Comparison of ENCODE assay signal across 8 cellular contexts in the genomic region with DNA sequence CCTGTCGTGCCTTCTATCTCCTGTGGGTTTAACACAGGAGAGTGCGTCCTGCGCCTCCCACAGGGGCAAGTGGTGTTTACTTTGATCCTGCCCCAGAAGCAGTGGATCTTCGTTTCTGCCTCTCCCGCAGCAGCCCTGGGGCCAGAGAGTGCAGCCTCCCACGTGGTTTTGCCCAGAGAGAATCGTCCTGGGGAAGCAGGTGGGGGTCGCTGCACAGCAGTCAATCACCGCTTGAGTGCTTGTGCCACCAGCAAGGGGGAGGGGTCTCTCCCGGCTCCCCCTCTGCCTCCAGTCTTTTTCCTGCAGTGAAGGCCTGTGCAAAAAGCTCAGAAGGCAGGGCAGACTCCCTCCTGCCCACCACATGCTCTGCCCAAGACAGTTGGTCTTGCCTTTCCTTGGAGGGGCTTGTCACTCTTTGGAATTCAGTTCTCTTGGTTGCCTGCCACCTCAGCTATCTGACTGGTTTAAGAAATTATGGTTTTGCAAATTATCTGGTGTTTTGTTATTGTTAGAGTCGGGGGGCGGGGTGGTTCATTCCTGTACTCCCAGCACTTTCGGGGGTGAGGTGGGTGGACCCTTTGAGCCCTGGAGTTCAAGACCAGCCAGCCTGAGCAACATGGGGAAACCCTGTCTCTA. TPM values are rescaled to one million over a fixed set of nuclear protein-coding genes. Genes with fewer than 3 reads are reported as not detected.
A peak's percentile ranks its signal among the peaks of the same experiment; 100 is the strongest.
DNase-seq lines count a peak whose midpoint lies in the region; ATAC-seq and TF ChIP-seq lines count a peak whose summit lies in the region.
"Had no signal": no experiment of that assay in that cellular context is flagged by ENCODE, and none has a peak within 500 bp of the region (broad histone marks: within the 10 kb centered on the region; RNA-seq: fewer than 3 reads in every experiment).

No MANE protein-coding gene starts in this region.

- no peaks in the 10 kb centered on the region for H3K27me3 Mint-ChIP-seq in activated T-helper 2 cell treated with anti-CD3 and anti-CD28 coated beads, Interferon-gamma antibody, Interleukin-2, Interleukin-4, amounts not matched to agents 10 μg/mL and 5 μg/mL and 100 μg/mL, durations not matched to agents 14 hours and 24 hours and 36 hours (ENCODE audit: low read depth)
- peaks cover 0 to 6% of the 10 kb centered on the region in 2 donors for H3K27me3 Mint-ChIP-seq in natural killer cell treated with Interleukin-12 subunit alpha and Interleukin-12 subunit beta and Interleukin-15 and Interleukin-18, amount 100 ng/mL, for 72 hours

- no peaks in the 10 kb centered on the region for H3K36me3 Mint-ChIP-seq in activated T-helper 2 cell treated with anti-CD3 and anti-CD28 coated beads, Interferon-gamma antibody, Interleukin-2, Interleukin-4, amounts not matched to agents 10 μg/mL and 5 μg/mL and 100 μg/mL, durations not matched to agents 14 hours and 24 hours and 36 hours (ENCODE audit: low read depth)
- no peaks in the 10 kb centered on the region for H3K36me3 Mint-ChIP-seq in natural killer cell treated with Interleukin-12 subunit alpha and Interleukin-12 subunit beta and Interleukin-15 and Interleukin-18, amount 100 ng/mL, for 72 hours

- H3K9me3 ChIP-seq in prostate gland = no peaks in the 10 kb centered on the region
- H3K9me3 ChIP-seq: neutrophil had no signal

- H3K4me3 Mint-ChIP-seq in activated T-helper 2 cell treated with anti-CD3 and anti-CD28 coated beads, Interferon-gamma antibody, Interleukin-2, Interleukin-4, amounts not matched to agents 10 μg/mL and 5 μg/mL and 100 μg/mL, durations not matched to agents 14 hours and 24 hours and 36 hours (ENCODE audit: low read depth) = peak overlapping the region; percentile 72
- H3K4me3 Mint-ChIP-seq in natural killer cell treated with Interleukin-12 subunit alpha and Interleukin-12 subunit beta and Interleukin-15 and Interleukin-18, amount 100 ng/mL, for 72 hours = peak overlapping the region; percentile 70

- DNase-seq in activated T-helper 2 cell treated with anti-CD3 and anti-CD28 coated beads, Interferon-gamma antibody, Interleukin-2, Interleukin-4, amounts not matched to agents 10 μg/mL and 5 μg/mL and 100 μg/mL, durations not matched to agents 14 hours and 24 hours and 36 hours (ENCODE audit: low spot score) = no peak
- no peak for DNase-seq in natural killer cell treated with Interleukin-12 subunit alpha and Interleukin-12 subunit beta and Interleukin-15 and Interleukin-18, amount 100 ng/mL, for 72 hours (ENCODE audit: low spot score)
- DNase-seq in OCI-M2 (lab: John Stamatoyannopoulos, UW; ENCODE audit: unreplicated experiment) (no peak), prostate gland (ENCODE audit: low spot score) (no peak), NCI-H2081 treated with DMSO at 0.1 percent for 48 hours (lab: John Stamatoyannopoulos, UW) (no peak)

- 38% methylated on average over 13 of the region's 13 CpGs for WGBS in prostate gland

- TF ChIP-seq CTCF in prostate gland (IDR thresholded peaks at IDR 0.05) = peak in 1 of 4 experiments; percentile 8

- H3K4me1 ChIP-seq in prostate gland (replicated peaks) = no peaks in the 10 kb centered on the region

- no peak overlapping the region for H3K4me3 ChIP-seq in prostate gland

- ATAC-seq in GM19452 (IDR thresholded peaks at IDR 0.05; ENCODE audit: unreplicated experiment) (peak; percentile 22), HG03439 (IDR thresholded peaks at IDR 0.05; ENCODE audit: unreplicated experiment) (peak; percentile 34)
- peak in 1 of 2 donors; percentile 51 for ATAC-seq in natural killer cell treated with Interleukin-12 subunit alpha and Interleukin-12 subunit beta and Interleukin-15 and Interleukin-18, amount 100 ng/mL, for 72 hours

- H3K27me3 ChIP-seq in prostate gland (replicated peaks; ENCODE audit: insufficient read depth) = no peaks in the 10 kb centered on the region
- H3K27me3 ChIP-seq: neutrophil had no signal

- intact Hi-C loops in activated T-helper 2 cell treated with anti-CD3 and anti-CD28 coated beads, Interferon-gamma antibody, Interleukin-2, Interleukin-4, amounts not matched to agents 10 μg/mL and 5 μg/mL and 100 μg/mL, durations not matched to agents 14 hours and 24 hours and 36 hours (cut with micrococcal nuclease) = loop anchor here (2.0 to 5.0 kb wide), 3 partner anchors 30 to 42 kb away; a partner anchor contains a TSS
- intact Hi-C loops in prostate gland (cut with DNase I) = loop anchor here (2.0 kb wide), 1 partner anchor 14 kb away; no protein-coding TSS in a partner anchor

- H3K27ac ChIP-seq in prostate gland = no peak overlapping the region
- H3K27ac ChIP-seq: neutrophil had no signal

- no peaks in the 10 kb centered on the region for H3K9me3 Mint-ChIP-seq in activated T-helper 2 cell treated with anti-CD3 and anti-CD28 coated beads, Interferon-gamma antibody, Interleukin-2, Interleukin-4, amounts not matched to agents 10 μg/mL and 5 μg/mL and 100 μg/mL, durations not matched to agents 14 hours and 24 hours and 36 hours
- no peaks in the 10 kb centered on the region for H3K9me3 Mint-ChIP-seq in natural killer cell treated with Interleukin-12 subunit alpha and Interleukin-12 subunit beta and Interleukin-15 and Interleukin-18, amount 100 ng/mL, for 72 hours

- H3K4me1 Mint-ChIP-seq in activated T-helper 2 cell treated with anti-CD3 and anti-CD28 coated beads, Interferon-gamma antibody, Interleukin-2, Interleukin-4, amounts not matched to agents 10 μg/mL and 5 μg/mL and 100 μg/mL, durations not matched to agents 14 hours and 24 hours and 36 hours (ENCODE audit: low read depth) = peaks cover 35% of the 10 kb centered on the region
- peaks cover 19 to 24% of the 10 kb centered on the region in 2 donors for H3K4me1 Mint-ChIP-seq in natural killer cell treated with Interleukin-12 subunit alpha and Interleukin-12 subunit beta and Interleukin-15 and Interleukin-18, amount 100 ng/mL, for 72 hours (ENCODE audit: low read depth in 2 of 2)

- peak overlapping the region; percentile 80 for H3K27ac Mint-ChIP-seq in activated T-helper 2 cell treated with anti-CD3 and anti-CD28 coated beads, Interferon-gamma antibody, Interleukin-2, Interleukin-4, amounts not matched to agents 10 μg/mL and 5 μg/mL and 100 μg/mL, durations not matched to agents 14 hours and 24 hours and 36 hours
- peak overlapping the region in 1 of 2 donors; percentile 65 for H3K27ac Mint-ChIP-seq in natural killer cell treated with Interleukin-12 subunit alpha and Interleukin-12 subunit beta and Interleukin-15 and Interleukin-18, amount 100 ng/mL, for 72 hours

- no peaks in the 10 kb centered on the region for H3K36me3 ChIP-seq in prostate gland
- H3K36me3 ChIP-seq: neutrophil had no signal

- no peak for TF ChIP-seq POLR2A in prostate gland (IDR thresholded peaks at IDR 0.05)

RNA-seq across cellular contexts. Expression of a gene that starts 26.9 kb away (rescaled TPM):
- 8.6 and 9.2 TPM in 2 replicates for total RNA-seq in activated T-helper 2 cell treated with anti-CD3 and anti-CD28 coated beads, Interferon-gamma antibody, Interleukin-2, Interleukin-4, amounts not matched to agents 10 μg/mL and 5 μg/mL and 100 μg/mL, durations not matched to agents 14 hours and 24 hours and 36 hours
- total RNA-seq in natural killer cell treated with Interleukin-12 subunit alpha and Interleukin-12 subunit beta and Interleukin-15 and Interleukin-18, amount 100 ng/mL, for 72 hours = 10 to 100 TPM; 14.3 to 17.9 TPM
- total RNA-seq in prostate gland = 10 to 100 TPM; 15.6 to 26.8 TPM

RNA-seq across cellular contexts. Expression of a gene that starts 29.3 kb away (rescaled TPM):
- total RNA-seq in activated T-helper 2 cell treated with anti-CD3 and anti-CD28 coated beads, Interferon-gamma antibody, Interleukin-2, Interleukin-4, amounts not matched to agents 10 μg/mL and 5 μg/mL and 100 μg/mL, durations not matched to agents 14 hours and 24 hours and 36 hours = 64.5 and 70.2 TPM in 2 replicates
- total RNA-seq in natural killer cell treated with Interleukin-12 subunit alpha and Interleukin-12 subunit beta and Interleukin-15 and Interleukin-18, amount 100 ng/mL, for 72 hours = 10 to 100 TPM; 62.6 to 72.3 TPM
- 100 to 1,000 TPM in 1 of 2 donors, 10 to 100 TPM in 1; 67.5 to 122 TPM for total RNA-seq in prostate gland

RNA-seq across cellular contexts. Expression of a gene that starts 39.0 kb away (rescaled TPM):
- total RNA-seq in activated T-helper 2 cell treated with anti-CD3 and anti-CD28 coated beads, Interferon-gamma antibody, Interleukin-2, Interleukin-4, amounts not matched to agents 10 μg/mL and 5 μg/mL and 100 μg/mL, durations not matched to agents 14 hours and 24 hours and 36 hours = 0.84 and 0.99 TPM in 2 replicates
- total RNA-seq in natural killer cell treated with Interleukin-12 subunit alpha and Interleukin-12 subunit beta and Interleukin-15 and Interleukin-18, amount 100 ng/mL, for 72 hours = 1 to 10 TPM in 1 of 2 donors, under 1 TPM in 1; 0.36 to 4.3 TPM
- 10 to 100 TPM; 20.5 to 22.5 TPM for total RNA-seq in prostate gland

Comparison
In these comparisons a context has a peak if more than half of its experiments do, and no peak if none do; other contexts are left out.
1. RNA of a gene that starts 39.0 kb away (total RNA-seq): 20.5 to 22.5 TPM in prostate gland; 0.36 to 4.3 TPM in natural killer cell treated with Interleukin-12 subunit alpha and Interleukin-12 subunit beta and Interleukin-15 and Interleukin-18, amount 100 ng/mL, for 72 hours and 0.84 to 0.99 TPM in activated T-helper 2 cell treated with anti-CD3 and anti-CD28 coated beads, Interferon-gamma antibody, Interleukin-2, Interleukin-4, amounts not matched to agents 10 μg/mL and 5 μg/mL and 100 μg/mL, durations not matched to agents 14 hours and 24 hours and 36 hours; every median in the first group is over 4 times any median in the second.